33 cellular contexts compared by ENCODE assay signal in the genomic region with DNA sequence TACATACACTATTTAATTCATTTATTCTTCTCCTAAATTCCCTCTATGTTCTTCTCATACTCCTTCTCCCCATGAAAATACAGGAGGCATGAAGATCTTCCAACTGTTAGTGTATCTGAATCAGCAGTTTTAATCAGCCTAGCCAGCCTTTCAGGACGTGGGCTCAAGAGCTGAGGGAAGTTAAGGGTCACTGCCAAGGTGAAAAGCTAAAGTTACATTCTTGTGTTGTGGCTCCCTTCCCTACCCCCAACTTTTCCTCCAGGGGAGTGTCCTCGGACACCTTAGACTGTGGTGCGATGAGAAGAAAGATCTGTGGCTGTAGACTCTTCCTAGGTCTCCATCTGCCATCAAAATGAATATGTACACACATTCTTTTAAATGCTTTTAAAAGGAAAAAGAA. TPM values are rescaled to one million over a fixed set of nuclear protein-coding genes. Genes with fewer than 3 reads are reported as not detected.
"Had no signal": no experiment of that assay in that cellular context is flagged by ENCODE, and none has a peak within 500 bp of the region (broad histone marks: within the 10 kb centered on the region; RNA-seq: fewer than 3 reads in every experiment).

No MANE protein-coding gene starts in this region.

- H3K36me3 ChIP-seq: colonic mucosa, esophagus squamous epithelium, heart right ventricle, left lung, ovary, thoracic aorta, transverse colon, upper lobe of right lung, uterus had no signal

- H3K4me1 ChIP-seq: colonic mucosa had no signal

- H3K27ac Mint-ChIP-seq: dendritic cell treated with granulocyte-macrophage colony-stimulating factor and Interleukin-4, amounts not matched to agents 40 ng/mL and 50 ng/mL, for 4 days; endodermal cell; naive thymus-derived CD4-positive, alpha-beta T cell; nephron; progenitor cell of endocrine pancreas; stimulated activated naive B cell treated with anti-CD40 and anti-IgM and Interleukin-4, amounts not matched to agents 10 μg/mL and 1 μg/mL and 100 μg/mL, for 72 hours; stimulated activated naive CD8-positive, alpha-beta T cell treated with anti-CD3 and anti-CD28 coated beads, Interleukin-15, Interleukin-2, amounts not matched to agents 100 ng/mL and 50 ng/mL, for 24 hours had no signal

- H3K4me3 ChIP-seq: colonic mucosa, esophagus squamous epithelium, heart right ventricle, left lung, ovary, thoracic aorta, transverse colon, upper lobe of right lung, uterus had no signal

- ATAC-seq: heart right ventricle; left lung; naive thymus-derived CD4-positive, alpha-beta T cell; right cardiac atrium; stimulated activated naive B cell treated with anti-CD40 and anti-IgM and Interleukin-4, amounts not matched to agents 10 μg/mL and 1 μg/mL and 100 μg/mL, for 72 hours; upper lobe of right lung had no signal

- H3K27me3 ChIP-seq: ovary had no signal

- H3K4me3 Mint-ChIP-seq: central memory CD8-positive, alpha-beta T cell; dendritic cell treated with granulocyte-macrophage colony-stimulating factor and Interleukin-4, amounts not matched to agents 40 ng/mL and 50 ng/mL, for 4 days; endodermal cell; naive thymus-derived CD4-positive, alpha-beta T cell; stimulated activated naive B cell treated with anti-CD40 and anti-IgM and Interleukin-4, amounts not matched to agents 10 μg/mL and 1 μg/mL and 100 μg/mL, for 72 hours; stimulated activated naive CD8-positive, alpha-beta T cell treated with anti-CD3 and anti-CD28 coated beads, Interleukin-15, Interleukin-2, amounts not matched to agents 100 ng/mL and 50 ng/mL, for 24 hours had no signal

- DNase-seq: colonic mucosa; effector CD8-positive, alpha-beta T cell; endodermal cell; esophagus squamous epithelium; foreskin melanocyte; glutamatergic neuron; heart right ventricle; hypothalamus; left lung; mesenchymal stem cell; midbrain; naive thymus-derived CD4-positive, alpha-beta T cell; occipital lobe; ovary; right cardiac atrium; small intestine; stimulated activated CD4-positive, alpha-beta T cell treated with anti-CD3 and anti-CD28 coated beads, Interleukin-15, amount 100 ng/mL, for 24 hours; stimulated activated CD4-positive, alpha-beta T cell treated with anti-CD3 and anti-CD28 coated beads, Interleukin-2, amount 100 ng/mL, for 48 hours; stimulated activated naive B cell treated with anti-CD40 and anti-IgM and Interleukin-4, amounts not matched to agents 10 μg/mL and 1 μg/mL and 100 μg/mL, for 72 hours; transverse colon; upper lobe of right lung; uterus had no signal

- H3K4me1 Mint-ChIP-seq: central memory CD8-positive, alpha-beta T cell had no signal

- H3K36me3 Mint-ChIP-seq: stimulated activated naive B cell treated with anti-CD40 and anti-IgM and Interleukin-4, amounts not matched to agents 10 μg/mL and 1 μg/mL and 100 μg/mL, for 72 hours had no signal

- H3K9me3 ChIP-seq: colonic mucosa, esophagus squamous epithelium, heart right ventricle, left lung, ovary, thoracic aorta, transverse colon, upper lobe of right lung, uterus had no signal

- H3K9me3 Mint-ChIP-seq: central memory CD8-positive, alpha-beta T cell; dendritic cell treated with granulocyte-macrophage colony-stimulating factor and Interleukin-4, amounts not matched to agents 40 ng/mL and 50 ng/mL, for 4 days; endodermal cell; nephron; stimulated activated naive B cell treated with anti-CD40 and anti-IgM and Interleukin-4, amounts not matched to agents 10 μg/mL and 1 μg/mL and 100 μg/mL, for 72 hours; stimulated activated naive CD8-positive, alpha-beta T cell treated with anti-CD3 and anti-CD28 coated beads, Interleukin-15, Interleukin-2, amounts not matched to agents 100 ng/mL and 50 ng/mL, for 24 hours had no signal

- H3K27ac ChIP-seq: colonic mucosa, esophagus squamous epithelium, heart right ventricle, left lung, ovary, thoracic aorta, transverse colon, upper lobe of right lung, uterus had no signal

RNA-seq across cellular contexts. Expression of a gene that starts 4.2 kb away (rescaled TPM):
- total RNA-seq: chondrocyte; colonic mucosa; endodermal cell; endothelial cell of umbilical vein; heart right ventricle; left lung; lung microvascular endothelial cell; mucosa of gallbladder; naive thymus-derived CD4-positive, alpha-beta T cell; ovary; right cardiac atrium; transverse colon; upper lobe of right lung had no signal
- polyA plus RNA-seq: endothelial cell of umbilical vein; heart right ventricle; keratinocyte; naive thymus-derived CD4-positive, alpha-beta T cell; right cardiac atrium; small intestine had no signal
